ENCODE assay signal across 29 cellular contexts in the genomic region with DNA sequence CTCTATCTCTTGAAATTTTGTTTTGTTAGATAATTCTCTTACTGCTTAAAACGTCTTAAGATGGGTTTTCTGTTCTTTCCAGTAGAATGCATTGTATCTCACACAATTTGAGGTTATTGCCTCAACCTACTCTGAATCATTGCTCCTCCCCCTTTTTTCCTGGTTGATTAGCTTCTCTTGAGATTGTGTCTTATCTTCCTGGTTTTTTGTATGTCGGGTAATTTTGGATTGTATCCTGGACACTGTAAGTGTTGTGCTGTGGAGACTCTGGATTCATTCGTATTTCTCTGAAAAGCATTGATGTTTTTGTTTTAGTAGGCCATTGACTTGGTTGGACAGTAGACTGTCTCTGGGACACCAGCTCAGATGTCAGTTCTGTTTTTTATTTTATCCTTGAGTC. TPM values are rescaled to one million over a fixed set of nuclear protein-coding genes. Genes with fewer than 3 reads are reported as not detected.
DNase-seq lines count a peak whose midpoint lies in the region; ATAC-seq and TF ChIP-seq lines count a peak whose summit lies in the region.
"Had no signal": no experiment of that assay in that cellular context is flagged by ENCODE, and none has a peak within 500 bp of the region (broad histone marks: within the 10 kb centered on the region; RNA-seq: fewer than 3 reads in every experiment).

No MANE protein-coding gene starts in this region.

- 71 to 81% methylated on average over 2 to 3 of the region's 3 CpGs for WGBS in transverse colon (ENCODE audit: low coverage in 1 of 2), 2 donors

- H3K4me1 ChIP-seq in CD8-positive, alpha-beta T cell (ENCODE audit: insufficient read depth, low read length), result peaks cover 73% of the 10 kb centered on the region
- H3K4me1 ChIP-seq in OCI-LY7 (ENCODE audit: insufficient read depth, low read length, poor library complexity, severe bottlenecking) (peaks cover 93% of the 10 kb centered on the region), transverse colon (peaks cover 6 to 37% (median 14%) of the 10 kb centered on the region in 4 donors)
- H3K4me1 ChIP-seq: parathyroid adenoma, thyroid gland had no signal

- peaks cover 2% of the 10 kb centered on the region for H3K36me3 Mint-ChIP-seq in activated CD4-positive, alpha-beta T cell treated with anti-CD3 and anti-CD28 coated beads for 36 hours (ENCODE audit: low read depth)
- H3K36me3 Mint-ChIP-seq in CD8-positive, alpha-beta T cell, result no peaks in the 10 kb centered on the region
- peaks cover 0 to 5% of the 10 kb centered on the region in 2 donors for H3K36me3 Mint-ChIP-seq in naive B cell
- H3K36me3 Mint-ChIP-seq: activated naive CD4-positive, alpha-beta T cell treated with anti-CD3 and anti-CD28 coated beads, Interleukin-2, amount 50 U/mL, for 72 hours had no signal

- H3K27me3 ChIP-seq in CD8-positive, alpha-beta T cell (ENCODE audit: insufficient read depth, low read length), result no peaks in the 10 kb centered on the region
- H3K27me3 ChIP-seq in transverse colon, result no peaks in the 10 kb centered on the region
- H3K27me3 ChIP-seq: thyroid gland had no signal

- ATAC-seq in activated CD4-positive, alpha-beta T cell treated with anti-CD3 and anti-CD28 coated beads for 36 hours, result no peak
- no peak for ATAC-seq in CD8-positive, alpha-beta T cell
- no peak for ATAC-seq in naive B cell (ENCODE audit: low read depth in 2 of 2)
- ATAC-seq in GM18520 (IDR thresholded peaks at IDR 0.05; ENCODE audit: unreplicated experiment), result no peak
- no peak for ATAC-seq in GM18519 (IDR thresholded peaks at IDR 0.05; ENCODE audit: low FRiP score, unreplicated experiment)
- ATAC-seq: activated naive CD4-positive, alpha-beta T cell treated with anti-CD3 and anti-CD28 coated beads, Interleukin-2, amount 50 U/mL, for 72 hours; HepG2; PC-3; right cardiac atrium; Right ventricle myocardium inferior had no signal

- in situ Hi-C loops in transverse colon (cut with MboI; ENCODE audit: low pct_ligation_motif_present in 1 of 4, low pct_unique_long_range_greater_than_20kb in 1 of 4, low sequenced_read_pairs in 3 of 4), result no loop called here

- no peaks in the 10 kb centered on the region for H3K9me3 Mint-ChIP-seq in activated CD4-positive, alpha-beta T cell treated with anti-CD3 and anti-CD28 coated beads for 36 hours (ENCODE audit: low read depth)
- H3K9me3 Mint-ChIP-seq in CD8-positive, alpha-beta T cell, result no peaks in the 10 kb centered on the region
- H3K9me3 Mint-ChIP-seq in naive B cell, result no peaks in the 10 kb centered on the region
- H3K9me3 Mint-ChIP-seq: activated naive CD4-positive, alpha-beta T cell treated with anti-CD3 and anti-CD28 coated beads, Interleukin-2, amount 50 U/mL, for 72 hours had no signal

- POLR2A ChIA-PET in activated CD4-positive, alpha-beta T cell treated with anti-CD3 and anti-CD28 coated beads for 36 hours (lab: Charles Lee), result no interaction called here
- POLR2A ChIA-PET in CD8-positive, alpha-beta T cell (lab: Charles Lee), result interaction anchor here (1.9 kb wide), 1 partner anchor 15 kb away, joined by 7 read pairs; no protein-coding TSS in a partner anchor
- POLR2A ChIA-PET in OCI-LY7 (lab: Charles Lee), result interaction anchor here (0.6 to 7.4 kb wide), 8 partner anchors 11 to 231 kb away, joined by 3 to 83 read pairs (median 4); no protein-coding TSS in a partner anchor

- intact Hi-C loops in activated CD4-positive, alpha-beta T cell treated with anti-CD3 and anti-CD28 coated beads for 36 hours (cut with DNase I, micrococcal nuclease), result no loop called here
- intact Hi-C loops in CD8-positive, alpha-beta T cell (cut with DNase I, micrococcal nuclease), result loop anchor here in 1 of 2 experiments (2.0 to 5.0 kb wide), 2 partner anchors 13 to 90 kb away; no protein-coding TSS in a partner anchor
- intact Hi-C loops in OCI-LY7 (cut with micrococcal nuclease; ENCODE audit: unreplicated experiment), result loop anchor here (5.0 to 10.0 kb wide), 2 partner anchors 150 to 347 kb away; partner anchors contain the start of gene GGA2
- intact Hi-C loops in transverse colon (cut with DNase I; ENCODE audit: low total_unique reads), result no loop called here

- H3K79me2 ChIP-seq in OCI-LY7 (ENCODE audit: insufficient read depth, low read depth, low read length), result peaks cover 41% of the 10 kb centered on the region; the same call in 1 of the 2 replicates
- H3K79me2 ChIP-seq: parathyroid adenoma had no signal

- no peaks in the 10 kb centered on the region for H3K9me3 ChIP-seq in CD8-positive, alpha-beta T cell (ENCODE audit: low read length)
- H3K9me3 ChIP-seq in OCI-LY7 (ENCODE audit: low read length) (no peaks in the 10 kb centered on the region), transverse colon (no peaks in the 10 kb centered on the region)
- H3K9me3 ChIP-seq: thyroid gland had no signal

- DNase-seq in activated CD4-positive, alpha-beta T cell treated with anti-CD3 and anti-CD28 coated beads for 36 hours, result no peak
- DNase-seq in activated CD4-positive, alpha-beta T cell treated with anti-CD3 and anti-CD28 coated beads, Interleukin-2, amount 50 U/mL, for 1 hour, result no peak
- DNase-seq in CD8-positive, alpha-beta T cell, result no peak
- no peak for DNase-seq in OCI-LY7 (ENCODE audit: low spot score)
- no peak for DNase-seq in naive B cell
- DNase-seq in transverse colon, result no peak
- DNase-seq: activated CD4-positive, CD25-positive, alpha-beta regulatory T cell; activated T-cell treated with anti-CD3 and anti-CD28 coated beads, Interleukin-2, amount 50 U/mL, for 48 hours; AML-193; central memory CD4-positive, alpha-beta T cell; GM23248; HFFc6; kidney; NCI-H2081 treated with DMSO at 0.1 percent for 48 hours; NCI-H446; PC-3; right cardiac atrium; stimulated activated CD4-positive, alpha-beta T cell treated with anti-CD3 and anti-CD28 coated beads, Interleukin-4, amount 100 ng/mL, for 24 hours; stimulated activated naive CD4-positive, alpha-beta T cell treated with Interleukin-2 at 50 U/mL for 16 hours; thyroid gland had no signal

- H3K27ac Mint-ChIP-seq in activated CD4-positive, alpha-beta T cell treated with anti-CD3 and anti-CD28 coated beads for 36 hours, result peak overlapping the region; percentile 18
- H3K27ac Mint-ChIP-seq in CD8-positive, alpha-beta T cell, result peak overlapping the region; percentile 37
- H3K27ac Mint-ChIP-seq in naive B cell, result peak overlapping the region in 5 of 6 donors; percentile 17 to 79 (median 57)
- H3K27ac Mint-ChIP-seq: activated naive CD4-positive, alpha-beta T cell treated with anti-CD3 and anti-CD28 coated beads, Interleukin-2, amount 50 U/mL, for 72 hours; HFFc6 had no signal

- CTCF ChIA-PET in activated CD4-positive, alpha-beta T cell treated with anti-CD3 and anti-CD28 coated beads for 36 hours (lab: Charles Lee), result interaction anchor here (0.9 to 1.4 kb wide), 5 partner anchors 9 to 154 kb away, joined by 3 to 4 read pairs (median 3); no protein-coding TSS in a partner anchor
- CTCF ChIA-PET in CD8-positive, alpha-beta T cell (lab: Charles Lee), result interaction anchor here (0.8 to 5.0 kb wide), 10 partner anchors 9 to 174 kb away, joined by 3 to 19 read pairs (median 5); no protein-coding TSS in a partner anchor
- CTCF ChIA-PET in OCI-LY7 (lab: Charles Lee; ENCODE audit: unreplicated experiment), result interaction anchor here (0.6 to 1.2 kb wide), 3 partner anchors 13 to 150 kb away, joined by 3 read pairs; no protein-coding TSS in a partner anchor

- BruUV-seq in OCI-LY7 (replicated peaks; lab: Mats Ljungman, UMichigan), result no TSS peak

- H3K4me3 Mint-ChIP-seq in activated CD4-positive, alpha-beta T cell treated with anti-CD3 and anti-CD28 coated beads for 36 hours, result no peak overlapping the region
- no peak overlapping the region for H3K4me3 Mint-ChIP-seq in CD8-positive, alpha-beta T cell
- peak overlapping the region in 6 of 8 donors; percentile 15 to 63 (median 50) for H3K4me3 Mint-ChIP-seq in naive B cell
- H3K4me3 Mint-ChIP-seq: HFFc6 had no signal

- H3K4me3 ChIP-seq in CD8-positive, alpha-beta T cell (ENCODE audit: low read depth, low read length), result no peak overlapping the region
- H3K4me3 ChIP-seq in OCI-LY7 (ENCODE audit: low read depth, low read length, poor library complexity, severe bottlenecking) (peak overlapping the region; percentile 12), transverse colon (no peak overlapping the region)
- H3K4me3 ChIP-seq: GM23248, thyroid gland had no signal

- TF ChIP-seq POLR2A in transverse colon (IDR thresholded peaks at IDR 0.05), result no peak

- TF ChIP-seq CTCF in CD8-positive, alpha-beta T cell (IDR thresholded peaks at IDR 0.05), result no peak
- TF ChIP-seq CTCF in OCI-LY7 (conservative IDR thresholded peaks at IDR 0.05; ENCODE audit: low read length), result no peak
- TF ChIP-seq CTCF in transverse colon (IDR thresholded peaks at IDR 0.05), result no peak

- H3K27me3 Mint-ChIP-seq in activated CD4-positive, alpha-beta T cell treated with anti-CD3 and anti-CD28 coated beads for 36 hours, result no peaks in the 10 kb centered on the region
- no peaks in the 10 kb centered on the region for H3K27me3 Mint-ChIP-seq in CD8-positive, alpha-beta T cell (ENCODE audit: low read depth)
- H3K27me3 Mint-ChIP-seq in naive B cell, result no peaks in the 10 kb centered on the region

- H2AFZ ChIP-seq in OCI-LY7 (ENCODE audit: low read length), result peak overlapping the region; percentile 26; the same call in 1 of the 2 replicates
- H2AFZ ChIP-seq: GM23248, parathyroid adenoma had no signal

- TF ChIP-seq EP300 in transverse colon (IDR thresholded peaks at IDR 0.05; ENCODE audit: low read depth), result no peak

- no peaks in the 10 kb centered on the region for H4K20me1 ChIP-seq in OCI-LY7 (ENCODE audit: insufficient read depth, low read length)

- no peaks in the 10 kb centered on the region for H3K9me2 ChIP-seq in OCI-LY7 (ENCODE audit: insufficient read depth, low read length)

- no peaks in the 10 kb centered on the region for H3K36me3 ChIP-seq in CD8-positive, alpha-beta T cell (ENCODE audit: insufficient read depth, low read length)
- H3K36me3 ChIP-seq in OCI-LY7 (ENCODE audit: insufficient read depth, low read length), result no peaks in the 10 kb centered on the region
- H3K36me3 ChIP-seq in transverse colon, result no peaks in the 10 kb centered on the region
- H3K36me3 ChIP-seq: thyroid gland had no signal

- H3K4me2 ChIP-seq in OCI-LY7 (ENCODE audit: low read length), result peak overlapping the region; percentile 70

- no peak overlapping the region for H3K27ac ChIP-seq in CD8-positive, alpha-beta T cell (ENCODE audit: low read depth, low read length)
- peak overlapping the region; percentile 98 for H3K27ac ChIP-seq in OCI-LY7 (ENCODE audit: low read depth, low read length, poor library complexity, severe bottlenecking)
- H3K27ac ChIP-seq in transverse colon, result peak overlapping the region in 1 of 4 donors; percentile 31
- H3K27ac ChIP-seq: GM23248, parathyroid adenoma, thyroid gland had no signal

- peaks cover 84% of the 10 kb centered on the region for H3K4me1 Mint-ChIP-seq in activated CD4-positive, alpha-beta T cell treated with anti-CD3 and anti-CD28 coated beads for 36 hours
- peaks cover 87% of the 10 kb centered on the region for H3K4me1 Mint-ChIP-seq in CD8-positive, alpha-beta T cell (ENCODE audit: low read depth)
- H3K4me1 Mint-ChIP-seq in naive B cell, result peaks cover 71 to 93% (median 77%) of the 10 kb centered on the region in 3 donors

RNA-seq across cellular contexts. Expression of gene PRKCB, which starts 26.1 kb away (rescaled TPM):
- 10 to 100 TPM; 57.5 to 83.8 TPM for total RNA-seq in activated CD4-positive, alpha-beta T cell treated with anti-CD3 and anti-CD28 coated beads for 36 hours
- 10 to 100 TPM; 62.8 to 64.4 TPM for total RNA-seq in CD8-positive, alpha-beta T cell
- total RNA-seq in OCI-LY7 (2014; rRNA removed; shearing (Covaris generic)), result 21.0 and 24.2 TPM in 2 replicates
- total RNA-seq in OCI-LY7 (2022) (44.5 and 51.6 TPM in 2 replicates), transverse colon (10 to 100 TPM in 2 of 4 donors, 1 to 10 TPM in 2; 9.0 to 28.3 (median 15.2) TPM)
- polyA plus RNA-seq in naive B cell (ENCODE audit: low read depth in 6 of 6), result 100 to 1,000 TPM; 213 to 344 (median 285) TPM
- total RNA-seq: A172, dermis microvascular lymphatic vessel endothelial cell, fibroblast of lung, GM23248, HepG2, HFFc6, PC-3 had no signal
- polyA plus RNA-seq: GM23248 had no signal

Comparison
In these comparisons a context has a peak if more than half of its experiments do, and no peak if none do; other contexts are left out.
1. H3K4me3 Mint-ChIP-seq: peak in naive B cell (6 of 8); none in activated CD4-positive, alpha-beta T cell treated with anti-CD3 and anti-CD28 coated beads for 36 hours (single experiment) and CD8-positive, alpha-beta T cell (single experiment).
2. Peak in every context shown above with its lines, with median percentiles within 50 percentile points of each other: H3K27ac Mint-ChIP-seq.